In genomic region chr13:57636811-57637210, GRCh38 we compare ENCODE assay signal across 15 cellular contexts. TPM values are rescaled to one million over a fixed set of nuclear protein-coding genes. Genes with fewer than 3 reads are reported as not detected.
"Had no signal": no experiment of that assay in that cellular context is flagged by ENCODE, and none has a peak within 500 bp of the region (broad histone marks: within the 10 kb centered on the region; RNA-seq: fewer than 3 reads in every experiment).

No MANE protein-coding gene starts in this region.

- H3K36me3 Mint-ChIP-seq: naive B cell had no signal

- H3K4me2 ChIP-seq: SK-N-SH had no signal

- H3K4me3 Mint-ChIP-seq: activated B cell treated with CpG ODN at 0.5 μM for 24 hours; activated CD4-positive, alpha-beta T cell treated with anti-CD3 and anti-CD28 coated beads, Interleukin-2, amount 10 ng/mL, durations not matched to agents 24 days and 14 days; activated naive CD4-positive, alpha-beta T cell treated with anti-CD3 and anti-CD28 coated beads, Interleukin-2, amount 10 ng/mL, durations not matched to agents 7 days and 5 days; naive B cell; stimulated activated naive B cell treated with anti-CD40 and anti-IgM and Interleukin-4, amounts not matched to agents 10 μg/mL and 1 μg/mL and 100 μg/mL, for 72 hours had no signal

- H3K9me3 Mint-ChIP-seq: activated B cell treated with CpG ODN at 0.5 μM for 24 hours; activated T-helper 2 cell treated with anti-CD3 and anti-CD28 coated beads, Interferon-gamma antibody, Interleukin-2, Interleukin-4, amounts not matched to agents 10 μg/mL and 5 μg/mL and 100 μg/mL, durations not matched to agents 14 hours and 24 hours and 36 hours had no signal

- ATAC-seq: Right ventricle myocardium inferior; stimulated activated naive B cell treated with anti-CD40 and anti-IgM and Interleukin-4, amounts not matched to agents 10 μg/mL and 1 μg/mL and 100 μg/mL, for 72 hours had no signal

- H3K27ac Mint-ChIP-seq: activated B cell treated with CpG ODN at 0.5 μM for 24 hours; activated CD4-positive, alpha-beta T cell treated with anti-CD3 and anti-CD28 coated beads, Interleukin-2, amount 10 ng/mL, durations not matched to agents 24 days and 14 days; activated naive CD4-positive, alpha-beta T cell treated with anti-CD3 and anti-CD28 coated beads, Interleukin-2, amount 10 ng/mL, durations not matched to agents 7 days and 5 days; activated T-helper 2 cell treated with anti-CD3 and anti-CD28 coated beads, Interferon-gamma antibody, Interleukin-2, Interleukin-4, amounts not matched to agents 10 μg/mL and 5 μg/mL and 100 μg/mL, durations not matched to agents 14 hours and 24 hours and 36 hours; naive B cell; stimulated activated naive B cell treated with anti-CD40 and anti-IgM and Interleukin-4, amounts not matched to agents 10 μg/mL and 1 μg/mL and 100 μg/mL, for 72 hours had no signal

- H3K9ac ChIP-seq: SK-N-SH had no signal

- H3K4me3 ChIP-seq: skin epidermis had no signal

- H3K9me3 ChIP-seq: SK-N-SH had no signal

- H3K27ac ChIP-seq: skin epidermis had no signal

- DNase-seq: activated B cell treated with CpG ODN at 0.5 μM for 24 hours; activated CD4-positive, alpha-beta T cell treated with anti-CD3 and anti-CD28 coated beads, Interleukin-2, amount 10 ng/mL, durations not matched to agents 24 days and 14 days; activated CD8-positive, alpha-beta memory T cell treated with anti-CD3 and anti-CD28 coated beads for 24 hours; activated naive CD4-positive, alpha-beta T cell treated with anti-CD3 and anti-CD28 coated beads, Interleukin-2, amount 10 ng/mL, durations not matched to agents 7 days and 5 days; central memory CD4-positive, alpha-beta T cell; cortex of kidney; effector memory CD4-positive, alpha-beta T cell; naive B cell; SK-N-SH; stimulated activated naive B cell treated with anti-CD40 and anti-IgM and Interleukin-4, amounts not matched to agents 10 μg/mL and 1 μg/mL and 100 μg/mL, for 72 hours; T-helper 1 cell had no signal

RNA-seq across cellular contexts. Expression of gene PCDH17, which starts 5.3 kb away (rescaled TPM):
- total RNA-seq: activated B cell treated with CpG ODN at 0.5 μM for 24 hours; activated CD4-positive, alpha-beta T cell treated with anti-CD3 and anti-CD28 coated beads, Interleukin-2, amount 10 ng/mL, durations not matched to agents 24 days and 14 days; activated T-helper 2 cell treated with anti-CD3 and anti-CD28 coated beads, Interferon-gamma antibody, Interleukin-2, Interleukin-4, amounts not matched to agents 10 μg/mL and 5 μg/mL and 100 μg/mL, durations not matched to agents 14 hours and 24 hours and 36 hours had no signal
- polyA plus RNA-seq: keratinocyte had no signal
